In genomic region chr12:6828671-6829531, GRCh38 we compare ENCODE assay signal across 8 cellular contexts. TPM values are rescaled to one million over a fixed set of nuclear protein-coding genes. Genes with fewer than 3 reads are reported as not detected.
A peak's percentile ranks its signal among the peaks of the same experiment; 100 is the strongest.
DNase-seq lines count a peak whose midpoint lies in the region; ATAC-seq, FAIRE-seq and TF ChIP-seq lines count a peak whose summit lies in the region.

No MANE protein-coding gene starts in this region.

- POLR2A ChIA-PET in WTC11 (lab: Charles Lee) = interaction anchor here (0.6 to 1.9 kb wide), 7 partner anchors 18 to 378 kb away, joined by 3 to 7 read pairs (median 3); partner anchors contain the start of genes CDCA3 and PTMS

- peak; percentile 80 for DNase-seq in AG20443 (ENCODE audit: low spot score)
- peak; percentile 70 for DNase-seq in HTR-8/SVneo (ENCODE audit: insufficient read length, low spot score)
- peak; percentile 72 for DNase-seq in WTC11 (ENCODE audit: low spot score)
- DNase-seq in colonic mucosa = no peak
- DNase-seq in right lobe of liver = peak in 1 of 3 donors; percentile 25
- DNase-seq in A172 (ENCODE audit: low spot score) = no peak

- peaks cover 42% of the 10 kb centered on the region for H3K4me1 Mint-ChIP-seq in WTC11
- H3K4me1 Mint-ChIP-seq in stimulated activated naive CD8-positive, alpha-beta T cell treated with anti-CD3 and anti-CD28 coated beads, Interleukin-15, Interleukin-2, amounts not matched to agents 100 ng/mL and 50 ng/mL, for 24 hours (ENCODE audit: low read depth) = peaks cover 18% of the 10 kb centered on the region

- CTCF ChIA-PET in WTC11 (lab: Charles Lee) = interaction anchor here (0.5 to 8.9 kb wide), 8 partner anchors 23 to 203 kb away, joined by 3 to 110 read pairs (median 4); partner anchors contain the start of genes COPS7A, LAG3, MLF2 and PTMS

- intact Hi-C loops in colonic mucosa (cut with DNase I) = loop anchor here (5.0 kb wide), 1 partner anchor 77 kb away; the partner anchor contains the start of gene MLF2
- intact Hi-C loops in right lobe of liver (cut with DNase I) = loop anchor here in 1 of 2 donors (5.0 kb wide), 1 partner anchor 97 kb away; no protein-coding TSS in a partner anchor

- H3K9ac ChIP-seq in colonic mucosa (ENCODE audit: low read depth in 2 of 2, low read length in 2 of 2) = peak overlapping the region; percentile 77 to 80

- no peaks in the 10 kb centered on the region for H3K4me1 ChIP-seq in colonic mucosa
- H3K4me1 ChIP-seq in right lobe of liver = peaks cover 0 to 5% (median 0%) of the 10 kb centered on the region in 4 donors

- peaks cover 25% of the 10 kb centered on the region for H3K27me3 Mint-ChIP-seq in WTC11 (ENCODE audit: low read depth)
- H3K27me3 Mint-ChIP-seq in stimulated activated naive CD8-positive, alpha-beta T cell treated with anti-CD3 and anti-CD28 coated beads, Interleukin-15, Interleukin-2, amounts not matched to agents 100 ng/mL and 50 ng/mL, for 24 hours = peaks cover 59% of the 10 kb centered on the region

- peaks cover 16% of the 10 kb centered on the region for H3K27me3 ChIP-seq in colonic mucosa
- no peaks in the 10 kb centered on the region for H3K27me3 ChIP-seq in right lobe of liver

- H3K9me3 Mint-ChIP-seq in WTC11 = no peaks in the 10 kb centered on the region
- no peaks in the 10 kb centered on the region for H3K9me3 Mint-ChIP-seq in stimulated activated naive CD8-positive, alpha-beta T cell treated with anti-CD3 and anti-CD28 coated beads, Interleukin-15, Interleukin-2, amounts not matched to agents 100 ng/mL and 50 ng/mL, for 24 hours

- TF ChIP-seq CTCF in WTC11 (IDR thresholded peaks at IDR 0.05) (no peak), colonic mucosa (IDR thresholded peaks at IDR 0.05) (no peak), right lobe of liver (IDR thresholded peaks at IDR 0.05) (no peak)

- FAIRE-seq in HTR-8/SVneo (lab: Jason Lieb, UNC) = peak; percentile 95

- peak overlapping the region; percentile 94 for H3K27ac Mint-ChIP-seq in WTC11
- H3K27ac Mint-ChIP-seq in stimulated activated naive CD8-positive, alpha-beta T cell treated with anti-CD3 and anti-CD28 coated beads, Interleukin-15, Interleukin-2, amounts not matched to agents 100 ng/mL and 50 ng/mL, for 24 hours = peak overlapping the region; percentile 71

- H3K27ac ChIP-seq in colonic mucosa (no peak overlapping the region), right lobe of liver (no peak overlapping the region)

- H3K36me3 ChIP-seq in colonic mucosa (no peaks in the 10 kb centered on the region), right lobe of liver (no peaks in the 10 kb centered on the region)

- 3% methylated on average over 31 of the region's 89 CpGs for WGBS in right lobe of liver (ENCODE audit: insufficient coverage, low coverage, low lambda C conversion rate, missing lambda C conversion rate)

- H3K36me3 Mint-ChIP-seq in WTC11 = peaks cover 30% of the 10 kb centered on the region
- no peaks in the 10 kb centered on the region for H3K36me3 Mint-ChIP-seq in stimulated activated naive CD8-positive, alpha-beta T cell treated with anti-CD3 and anti-CD28 coated beads, Interleukin-15, Interleukin-2, amounts not matched to agents 100 ng/mL and 50 ng/mL, for 24 hours (ENCODE audit: low read depth)

- H3K4me3 ChIP-seq in colonic mucosa (peak overlapping the region; percentile 53), right lobe of liver (peak overlapping the region; percentile 47 to 58 (median 51))

- H3K4me3 Mint-ChIP-seq in WTC11 = peak overlapping the region; percentile 99
- peak overlapping the region; percentile 78 for H3K4me3 Mint-ChIP-seq in stimulated activated naive CD8-positive, alpha-beta T cell treated with anti-CD3 and anti-CD28 coated beads, Interleukin-15, Interleukin-2, amounts not matched to agents 100 ng/mL and 50 ng/mL, for 24 hours

- TF ChIP-seq POLR2A in right lobe of liver (IDR thresholded peaks at IDR 0.05) = no peak

- H3K9me3 ChIP-seq in colonic mucosa (no peaks in the 10 kb centered on the region), right lobe of liver (no peaks in the 10 kb centered on the region)

- ATAC-seq in WTC11 (peak; percentile 40), right lobe of liver (peak in 1 of 4 donors; percentile 3), GM19395 (IDR thresholded peaks at IDR 0.05; ENCODE audit: unreplicated experiment) (no peak)

TF ChIP-seq in WTC11, 78 proteins besides CTCF, POLR2A, EP300 and RAD21 (continues in another document):
- TF ChIP-seq ZNF416 (CRISPR knock-in tag; IDR thresholded peaks at IDR 0.05) = no peak
- no peak for TF ChIP-seq ZNF671 (CRISPR knock-in tag; IDR thresholded peaks at IDR 0.05)
- TF ChIP-seq TP53 (CRISPR knock-in tag; IDR thresholded peaks at IDR 0.05) = peak; percentile 19; the same call in 1 of the 2 replicates
- peak; percentile 21 for TF ChIP-seq NFYB (CRISPR knock-in tag; conservative IDR thresholded peaks at IDR 0.05; ENCODE audit: low read depth)
- TF ChIP-seq PREB (CRISPR knock-in tag; IDR thresholded peaks at IDR 0.05; ENCODE audit: borderline replicate concordance) = no peak
- 0 out of 2 replicates have a peak, but pooled peaks have one; percentile 45 for TF ChIP-seq FOXP4 (CRISPR knock-in tag; IDR thresholded peaks at IDR 0.05)
- no peak for TF ChIP-seq ZNF423 (CRISPR knock-in tag; IDR thresholded peaks at IDR 0.05)
- TF ChIP-seq FOXJ3 (CRISPR knock-in tag; IDR thresholded peaks at IDR 0.05; ENCODE audit: borderline replicate concordance) = no peak
- TF ChIP-seq E2F4 (CRISPR knock-in tag; IDR thresholded peaks at IDR 0.05; ENCODE audit: borderline replicate concordance, low read depth) = peak; percentile 61; the same call in 1 of the 2 replicates
- TF ChIP-seq TCF7 (CRISPR knock-in tag; IDR thresholded peaks at IDR 0.05; ENCODE audit: low read depth) = no peak
- TF ChIP-seq CREM (CRISPR knock-in tag; IDR thresholded peaks at IDR 0.05) = peak; percentile 50; the same call in 1 of the 2 replicates
- TF ChIP-seq MLX (CRISPR knock-in tag; IDR thresholded peaks at IDR 0.05) = no peak

RNA-seq across cellular contexts. Expression of gene P3H3, which starts 0.7 kb away (rescaled TPM):
- total RNA-seq in WTC11 (2021) (49.9 to 55.7 TPM (median 50.7 TPM) in 3 replicates), colonic mucosa (1 to 10 TPM; 4.4 to 5.3 TPM), right lobe of liver (1 to 10 TPM in 5 of 6 experiments, under 1 TPM in 1; 0.98 to 2.1 (median 1.5) TPM)
- 6.9 and 7.4 TPM in 2 replicates for total RNA-seq in A172 (2014; rRNA removed; shearing (Covaris generic))

RNA-seq across cellular contexts. Expression of gene GPR162, which starts 7.3 kb away (rescaled TPM):
- 7.3 to 9.3 TPM (median 8.2 TPM) in 3 replicates for total RNA-seq in WTC11 (2021)
- 1 to 10 TPM; 1.9 to 2.7 TPM for total RNA-seq in colonic mucosa
- total RNA-seq in right lobe of liver = 1 to 10 TPM in 4 of 6 experiments, under 1 TPM in 2; 0.37 to 3.1 (median 2.1) TPM
- 5.3 and 12.3 TPM in 2 replicates for total RNA-seq in A172 (2014; rRNA removed; shearing (Covaris generic))

RNA-seq across cellular contexts. Expression of gene GNB3, which starts 11.8 kb away (rescaled TPM):
- total RNA-seq in WTC11 (2021) (14.0 to 16.5 TPM (median 14.3 TPM) in 3 replicates), colonic mucosa (under 1 TPM; 0.62 to 0.72 TPM), right lobe of liver (under 1 TPM in 4 of 6 experiments, not detected in 2; 0.17 to 0.51 (median 0.43) TPM)
- total RNA-seq in A172 (2014; rRNA removed; shearing (Covaris generic)) = 0.19 and 5.1 TPM in 2 replicates

RNA-seq across cellular contexts. Expression of gene CDCA3, which starts 22.2 kb away (rescaled TPM):
- 47.1 to 61.8 TPM (median 49.1 TPM) in 3 replicates for total RNA-seq in WTC11 (2021)
- total RNA-seq in colonic mucosa = 10 to 100 TPM; 11.4 to 63.7 TPM
- total RNA-seq in right lobe of liver = 1 to 10 TPM in 4 of 6 experiments, under 1 TPM in 2; 0.62 to 1.7 (median 1.3) TPM
- total RNA-seq in A172 (2014; rRNA removed; shearing (Covaris generic)) = 30.8 and 52.8 TPM in 2 replicates

RNA-seq across cellular contexts. Expression of gene USP5, which starts 23.0 kb away (rescaled TPM):
- total RNA-seq in WTC11 (2021) (141 to 158 TPM (median 149 TPM) in 3 replicates), colonic mucosa (100 to 1,000 TPM in 1 of 2 donors, 10 to 100 TPM in 1; 82.6 to 132 TPM), right lobe of liver (10 to 100 TPM; 38.2 to 59.5 (median 42.6) TPM)
- total RNA-seq in A172 (2014; rRNA removed; shearing (Covaris generic)) = 87.3 and 104 TPM in 2 replicates

Comparison
In these comparisons a context has a peak if more than half of its experiments do, and no peak if none do; other contexts are left out.
1. DNase-seq: peak in AG20443 (single experiment), HTR-8/SVneo (single experiment) and WTC11 (single experiment); none in colonic mucosa (single experiment) and A172 (single experiment).